ENCODE assay signal across 27 cellular contexts in genomic region chr15:63077952-63078351, GRCh38. TPM values are rescaled to one million over a fixed set of nuclear protein-coding genes. Genes with fewer than 3 reads are reported as not detected.
A peak's percentile ranks its signal among the peaks of the same experiment; 100 is the strongest.
DNase-seq lines count a peak whose midpoint lies in the region; ATAC-seq, FAIRE-seq and TF ChIP-seq lines count a peak whose summit lies in the region.
"Had no signal": no experiment of that assay in that cellular context is flagged by ENCODE, and none has a peak within 500 bp of the region (broad histone marks: within the 10 kb centered on the region; RNA-seq: fewer than 3 reads in every experiment).

No MANE protein-coding gene starts in this region.

- 24% methylated on average over 5 of the region's 6 CpGs for WGBS in HUES64
- 19% methylated on average over 6 of the region's 6 CpGs for WGBS in K562 (ENCODE audit: insufficient coverage, low coverage, missing lambda C conversion rate)
- no CpG with 5 or more reads among the region's 6 CpGs for WGBS in mesendoderm (ENCODE audit: extremely low coverage, insufficient coverage, low lambda C conversion rate)
- 86 to 90% methylated on average over 6 of the region's 6 CpGs for WGBS in sigmoid colon, 2 donors

- peak overlapping the region; percentile 69 for H2AFZ ChIP-seq in K562 (ENCODE audit: low read depth, low read length)
- H2AFZ ChIP-seq: GM23248 had no signal

- no peak overlapping the region for H4K5ac ChIP-seq in mesendoderm (ENCODE audit: low read length)

- H3K27ac ChIP-seq in HUES64 (ENCODE audit: low read depth, low read length) = peak overlapping the region; percentile 91
- H3K27ac ChIP-seq in K562 (ENCODE audit: extremely low read depth, low read depth, low read length) = no peak overlapping the region
- H3K27ac ChIP-seq in mesendoderm (ENCODE audit: low read depth, low read length) = no peak overlapping the region
- peak overlapping the region in 1 of 4 donors; percentile 97 for H3K27ac ChIP-seq in sigmoid colon
- H3K27ac ChIP-seq: breast epithelium, GM23248, KMS-11, prostate gland, right lobe of liver, stomach had no signal

- no peak overlapping the region for H2AK5ac ChIP-seq in mesendoderm (ENCODE audit: low read length)

- CTCF ChIA-PET in K562 (lab: Yijun Ruan, JAX; ENCODE audit: low intra/inter-chr PET ratio) = no interaction called here

- H3K4me3 ChIP-seq in HUES64 (ENCODE audit: low read length) (no peak overlapping the region), K562 (no peak overlapping the region), mesendoderm (ENCODE audit: low read length) (no peak overlapping the region), sigmoid colon (no peak overlapping the region)
- H3K4me3 ChIP-seq: breast epithelium, GM23248, MG63, prostate gland, right lobe of liver, stomach had no signal

- H2BK120ac ChIP-seq in mesendoderm (ENCODE audit: low read depth, low read length) = no peak overlapping the region

- BruUV-seq in K562 (replicated peaks; lab: Mats Ljungman, UMichigan) = no TSS peak

- POLR2A ChIA-PET in K562 (lab: Yijun Ruan, JAX) = interaction anchor here (0.6 to 2.7 kb wide), 7 partner anchors 9 to 209 kb away, joined by 3 to 8 read pairs (median 4); no protein-coding TSS in a partner anchor

- intact Hi-C loops in K562 (cut with micrococcal nuclease) = no loop called here
- intact Hi-C loops in sigmoid colon (cut with DNase I) = no loop called here

- peak; percentile 56 for FAIRE-seq in K562 (lab: Jason Lieb, UNC)

- TF ChIP-seq POLR2A in K562 (conservative IDR thresholded peaks at IDR 0.05) (no peak), sigmoid colon (IDR thresholded peaks at IDR 0.05) (no peak)

- ATAC-seq in K562 (peak; percentile 74), HG03280 (IDR thresholded peaks at IDR 0.05; ENCODE audit: unreplicated experiment) (no peak)
- ATAC-seq: activated CD4-positive, alpha-beta T cell treated with anti-CD3 and anti-CD28 coated beads for 36 hours; activated naive CD4-positive, alpha-beta T cell treated with anti-CD3 and anti-CD28 coated beads, Interleukin-2, amount 50 U/mL, for 72 hours; naive thymus-derived CD8-positive, alpha-beta T cell; right lobe of liver had no signal

- no peak for TF ChIP-seq RAD21 in K562 (CRISPR knock-in tag; conservative IDR thresholded peaks at IDR 0.05 in 1 of 2, IDR thresholded peaks at IDR 0.05 in 1 of 2)

- TF ChIP-seq EP300 in K562 (IDR thresholded peaks at IDR 0.05; ENCODE audit: low read length) (no peak), sigmoid colon (IDR thresholded peaks at IDR 0.05) (no peak)

- H4K20me1 ChIP-seq in K562 (replicated peaks; ENCODE audit: control insufficient read depth, insufficient read depth, low read length) = no peaks in the 10 kb centered on the region

- no peak overlapping the region for H2BK15ac ChIP-seq in mesendoderm (replicated peaks; ENCODE audit: low read depth)

- H3K56ac ChIP-seq in mesendoderm (ENCODE audit: low read length) = peak overlapping the region; percentile 26

- no peaks in the 10 kb centered on the region for H3K9me1 ChIP-seq in K562 (ENCODE audit: control insufficient read depth, insufficient read depth, low read length)

- no peak overlapping the region for H3K23ac ChIP-seq in mesendoderm (ENCODE audit: low read length)

- H3K27me3 ChIP-seq in HUES64 (ENCODE audit: insufficient read depth, low read length) (no peaks in the 10 kb centered on the region), K562 (ENCODE audit: control insufficient read depth in 2 of 2, insufficient read depth in 2 of 2, low read length in 2 of 2) (no peaks in the 10 kb centered on the region), mesendoderm (ENCODE audit: insufficient read depth, low read length, poor library complexity) (no peaks in the 10 kb centered on the region), sigmoid colon (no peaks in the 10 kb centered on the region)
- H3K27me3 ChIP-seq: BE2C, breast epithelium, MG63, right lobe of liver, stomach had no signal

- no peak overlapping the region for H3K4ac ChIP-seq in mesendoderm (ENCODE audit: low read depth, low read length)

- H3K9ac ChIP-seq in ES-I3 (ENCODE audit: low read depth, low read length) = peak overlapping the region; percentile 3; the same call in 1 of the 2 replicates
- peak overlapping the region; percentile 51; the same call in 1 of the 2 replicates for H3K9ac ChIP-seq in HUES64 (ENCODE audit: low read depth, low read length)
- peak overlapping the region in 1 of 2 experiments; percentile 68; a peak in 1 of 4 replicates for H3K9ac ChIP-seq in K562 (ENCODE audit: insufficient read depth in 1 of 2, low read depth in 2 of 2, low read length in 2 of 2)
- H3K9ac ChIP-seq in mesendoderm (ENCODE audit: low read length) = no peak overlapping the region
- H3K9ac ChIP-seq: GM23248, KMS-11 had no signal

- H3K9me3 ChIP-seq in ES-I3 (ENCODE audit: control insufficient read depth, insufficient read depth, low read length) (no peaks in the 10 kb centered on the region), HUES64 (ENCODE audit: insufficient read depth, low read depth, low read length) (no peaks in the 10 kb centered on the region), K562 (replicated peaks; ENCODE audit: control insufficient read depth, insufficient read depth, low read depth, low read length) (no peaks in the 10 kb centered on the region), sigmoid colon (no peaks in the 10 kb centered on the region)
- H3K9me3 ChIP-seq: BE2C, breast epithelium, MG63, prostate gland, right lobe of liver, stomach had no signal

- H3K79me1 ChIP-seq in mesendoderm (ENCODE audit: low read length) = no peaks in the 10 kb centered on the region

- H3K79me2 ChIP-seq in K562 (ENCODE audit: control insufficient read depth, insufficient read depth, low read length) (no peaks in the 10 kb centered on the region), mesendoderm (ENCODE audit: control insufficient read depth, insufficient read depth, low read length) (no peaks in the 10 kb centered on the region)

- in situ Hi-C loops in K562 (cut with MboI) = no loop called here

- H3K4me1 ChIP-seq in ES-I3 (ENCODE audit: insufficient read depth, low read length) = peaks cover 73% of the 10 kb centered on the region
- H3K4me1 ChIP-seq in HUES64 (ENCODE audit: insufficient read depth, low read length) = peaks cover 80% of the 10 kb centered on the region
- H3K4me1 ChIP-seq in K562 (replicated peaks in 1 of 2; ENCODE audit: control insufficient read depth in 2 of 2, insufficient read depth in 2 of 2, low read length in 2 of 2) = peaks cover 7 to 41% of the 10 kb centered on the region in 2 experiments; a peak in 3 of 5 replicates
- H3K4me1 ChIP-seq in mesendoderm (ENCODE audit: control insufficient read depth, low read depth, low read length) = peaks cover 12% of the 10 kb centered on the region
- H3K4me1 ChIP-seq in sigmoid colon = peaks cover 2 to 60% (median 48%) of the 10 kb centered on the region in 4 donors
- H3K4me1 ChIP-seq: breast epithelium, prostate gland had no signal

- no peak overlapping the region for H2BK5ac ChIP-seq in mesendoderm (ENCODE audit: low read length)

- no peak overlapping the region for H4K8ac ChIP-seq in mesendoderm (ENCODE audit: low read depth, low read length)

- TF ChIP-seq CTCF in K562 (IDR thresholded peaks at IDR 0.05 in 2 of 3, conservative IDR thresholded peaks at IDR 0.05 in 1 of 3; ENCODE audit: insufficient read depth in 2 of 3, low read depth in 1 of 3, low read length in 3 of 3) (no peak), sigmoid colon (IDR thresholded peaks at IDR 0.05) (no peak)

- no peaks in the 10 kb centered on the region for H3K36me3 ChIP-seq in ES-I3 (ENCODE audit: insufficient read depth, low read length)
- no peaks in the 10 kb centered on the region for H3K36me3 ChIP-seq in HUES64 (ENCODE audit: insufficient read depth, low read length)
- H3K36me3 ChIP-seq in K562 (ENCODE audit: control insufficient read depth, insufficient read depth, low read length) = no peaks in the 10 kb centered on the region
- no peaks in the 10 kb centered on the region for H3K36me3 ChIP-seq in mesendoderm (ENCODE audit: control insufficient read depth, insufficient read depth, low read length)
- no peaks in the 10 kb centered on the region for H3K36me3 ChIP-seq in sigmoid colon
- H3K36me3 ChIP-seq: BE2C, breast epithelium, MG63, prostate gland, right lobe of liver, stomach had no signal

- peak in 1 of 4 experiments; percentile 31 for DNase-seq in K562 (ENCODE audit: extremely low read depth in 1 of 4, low spot score in 3 of 4)
- DNase-seq in mesendoderm = peak; percentile 63
- no peak for DNase-seq in glomerular visceral epithelial cell (ENCODE audit: extremely low spot score)
- DNase-seq in sigmoid colon = no peak
- DNase-seq: activated CD4-positive, alpha-beta T cell treated with anti-CD3 and anti-CD28 coated beads for 36 hours; BE2C; CD8-positive, alpha-beta memory T cell; DMS153; GDM1; GM23248; HFFc6; MG63; naive thymus-derived CD8-positive, alpha-beta T cell; NCI-H1105 treated with DMSO at 0.1 percent for 48 hours; NCI-H187 treated with DMSO at 0.1 percent for 48 hours; NCI-H345; occipital lobe; right lobe of liver; stomach; SW 1271 had no signal

- H3K4me2 ChIP-seq in K562 (ENCODE audit: insufficient read depth, low read length) = peak overlapping the region; percentile 16; the same call in 1 of the 2 replicates
- H3K4me2 ChIP-seq in mesendoderm (ENCODE audit: low read length) = no peak overlapping the region
- H3K4me2 ChIP-seq: KMS-11 had no signal

- peak overlapping the region; percentile 56 for H3K18ac ChIP-seq in mesendoderm (ENCODE audit: low read length)

RNA-seq across cellular contexts. Expression of gene TPM1, which starts 35.4 kb away (rescaled TPM):
- 315 TPM for polyA plus RNA-seq in HUES64 (2013, experiment 1 of 2)
- polyA plus RNA-seq in HUES64 (2013, experiment 2 of 2) = 324 TPM
- 40.0 and 70.8 TPM in 2 replicates for total RNA-seq in K562 (2011; cell fraction: chromatin; rRNA removed; ENCODE audit: low replicate concordance)
- 25.8 and 35.0 TPM in 2 replicates for total RNA-seq in K562 (2011; cell fraction: nucleolus; rRNA removed)
- total RNA-seq in K562 (2011; cell fraction: nucleoplasm; rRNA removed) = 50.5 and 78.6 TPM in 2 replicates
- total RNA-seq in K562 (2014; rRNA removed) (49.9 and 52.9 TPM in 2 replicates), K562 (2014; rRNA removed; fragmentation: Illumina TruSeq; extraction: Trizol) (49.2 and 51.0 TPM in 2 replicates), K562 (2015; rRNA removed; fragmentation: Illumina TruSeq; extraction: Trizol) (42.0 and 43.1 TPM in 2 replicates), K562 (2021) (37.2 and 38.5 TPM in 2 replicates), sigmoid colon (1,000 to 10,000 TPM; 2,634 to 4,179 (median 3,850) TPM)
- polyA plus RNA-seq in K562 (2011; rRNA removed) (36.0 and 42.1 TPM in 2 replicates), K562 (2014; fragmentation: Illumina TruSeq; extraction: Trizol) (40.0 and 49.5 TPM in 2 replicates), K562 (2014; fragmentation: Nextera tagmentation; extraction: Ambion mirVana) (10 to 100 TPM in 1 of 2 experiments, 1 to 10 TPM in 1; 8.1 to 11.1 TPM), K562 (2014; rRNA removed) (53.9 and 54.5 TPM in 2 replicates), sigmoid colon (100 to 1,000 TPM; 438 to 950 (median 563) TPM)
- 14.9 and 22.5 TPM in 2 replicates for polyA plus RNA-seq in K562 (2011; cell fraction: cytosol; rRNA removed)
- 33.8 and 50.9 TPM in 2 replicates for polyA plus RNA-seq in K562 (2011; cell fraction: nucleus; rRNA removed)
- 46.9 and 77.8 TPM in 2 replicates for polyA plus RNA-seq in K562 (2012)
- 28.7 and 39.2 TPM in 2 replicates for polyA minus RNA-seq in K562 (2011; rRNA and poly(A)+ RNA removed)
- polyA minus RNA-seq in K562 (2011; cell fraction: cytosol; rRNA and poly(A)+ RNA removed) = 12.6 and 14.0 TPM in 2 replicates
- 23.7 and 44.0 TPM in 2 replicates for polyA minus RNA-seq in K562 (2011; cell fraction: nucleus; rRNA and poly(A)+ RNA removed)
- polyA plus RNA-seq in mesendoderm (2013, experiment 1 of 2) = 419 TPM
- polyA plus RNA-seq in mesendoderm (2013, experiment 2 of 2) = 425 TPM

RNA-seq across cellular contexts. Expression of gene LACTB, which starts 43.7 kb away (rescaled TPM):
- 6.9 TPM for polyA plus RNA-seq in HUES64 (2013, experiment 1 of 2)
- 8.7 TPM for polyA plus RNA-seq in HUES64 (2013, experiment 2 of 2)
- total RNA-seq in K562 (2011; cell fraction: chromatin; rRNA removed; ENCODE audit: low replicate concordance) = 8.1 and 18.4 TPM in 2 replicates
- total RNA-seq in K562 (2011; cell fraction: nucleolus; rRNA removed) = 3.5 and 6.1 TPM in 2 replicates
- 9.0 and 15.3 TPM in 2 replicates for total RNA-seq in K562 (2011; cell fraction: nucleoplasm; rRNA removed)
- total RNA-seq in K562 (2014; rRNA removed) = 6.1 and 9.5 TPM in 2 replicates
- total RNA-seq in K562 (2014; rRNA removed; fragmentation: Illumina TruSeq; extraction: Trizol) = 14.7 and 19.7 TPM in 2 replicates
- 13.1 and 15.5 TPM in 2 replicates for total RNA-seq in K562 (2015; rRNA removed; fragmentation: Illumina TruSeq; extraction: Trizol)
- 7.0 and 8.4 TPM in 2 replicates for total RNA-seq in K562 (2021)
- polyA plus RNA-seq in K562 (2011; rRNA removed) = 11.3 and 12.4 TPM in 2 replicates
- polyA plus RNA-seq in K562 (2011; cell fraction: cytosol; rRNA removed) = 2.3 and 4.6 TPM in 2 replicates
- 1.8 and 3.3 TPM in 2 replicates for polyA plus RNA-seq in K562 (2011; cell fraction: nucleus; rRNA removed)
- 9.4 and 11.0 TPM in 2 replicates for polyA plus RNA-seq in K562 (2012)
- polyA plus RNA-seq in K562 (2014; fragmentation: Illumina TruSeq; extraction: Trizol) = 8.2 and 14.6 TPM in 2 replicates
- polyA plus RNA-seq in K562 (2014; fragmentation: Nextera tagmentation; extraction: Ambion mirVana) = 1 to 10 TPM; 3.1 to 4.0 TPM
- 8.3 and 9.8 TPM in 2 replicates for polyA plus RNA-seq in K562 (2014; rRNA removed)
- 6.5 and 9.1 TPM in 2 replicates for polyA minus RNA-seq in K562 (2011; rRNA and poly(A)+ RNA removed)
- polyA minus RNA-seq in K562 (2011; cell fraction: cytosol; rRNA and poly(A)+ RNA removed) = 1.8 and 2.8 TPM in 2 replicates
- polyA minus RNA-seq in K562 (2011; cell fraction: nucleus; rRNA and poly(A)+ RNA removed) = 2.0 and 4.0 TPM in 2 replicates
- polyA plus RNA-seq in mesendoderm (2013, experiment 1 of 2) = 10.7 TPM
- 9.8 TPM for polyA plus RNA-seq in mesendoderm (2013, experiment 2 of 2)
- total RNA-seq in sigmoid colon = 10 to 100 TPM in 1 of 4 donors, 1 to 10 TPM in 3; 7.2 to 11.2 (median 8.4) TPM
- polyA plus RNA-seq in sigmoid colon = 10 to 100 TPM; 14.9 to 32.4 (median 21.6) TPM

Comparison
In these comparisons a context has a peak if more than half of its experiments do, and no peak if none do; other contexts are left out.
1. RNA of gene TPM1, which starts 35.4 kb away (total RNA-seq): 2,634 to 4,179 TPM in sigmoid colon; 25.8 to 78.6 TPM in K562; every median in the first group is over 10 times any median in the second.